In the genomic region with DNA sequence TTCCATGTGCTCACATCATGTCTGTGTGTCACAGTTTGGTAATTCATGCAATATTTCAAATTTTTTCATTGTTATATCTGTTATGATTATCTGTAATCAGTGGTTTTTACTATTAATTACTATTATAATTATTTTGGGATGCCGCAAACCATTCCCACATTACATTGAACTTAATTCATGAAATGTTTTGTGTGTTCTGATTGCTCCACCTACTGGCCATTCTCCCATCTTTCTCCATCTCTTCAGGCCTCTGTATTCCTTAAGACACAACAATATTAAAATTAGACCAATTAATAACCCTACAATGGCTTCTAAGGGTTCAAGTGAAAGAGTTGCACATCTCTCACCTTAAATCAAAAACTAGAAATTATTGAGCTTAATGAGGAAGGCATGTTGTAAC, we compare ENCODE assay signal across 10 cellular contexts.
DNase-seq lines count a peak whose midpoint lies in the region; TF ChIP-seq lines count a peak whose summit lies in the region.
"Had no signal": no experiment of that assay in that cellular context is flagged by ENCODE, and none has a peak within 500 bp of the region (broad histone marks: within the 10 kb centered on the region; RNA-seq: fewer than 3 reads in every experiment).

No MANE protein-coding gene starts in this region.

- H3K27ac Mint-ChIP-seq in activated CD4-positive, alpha-beta T cell treated with anti-CD3 and anti-CD28 coated beads, Interleukin-2, amount 10 ng/mL, durations not matched to agents 7 days and 5 days = no peak overlapping the region
- H3K27ac Mint-ChIP-seq: natural killer cell treated with Interleukin-12 subunit alpha and Interleukin-12 subunit beta and Interleukin-15 and Interleukin-18, amount 100 ng/mL, for 72 hours had no signal

- no peaks in the 10 kb centered on the region for H3K9me3 ChIP-seq in adipocyte (ENCODE audit: control insufficient read depth, low read length)

- no peak overlapping the region for H3K9ac ChIP-seq in adipocyte (ENCODE audit: low read length)

- no peak overlapping the region for H3K4me3 ChIP-seq in adipocyte (ENCODE audit: low read length)

- H3K36me3 ChIP-seq in adipocyte (ENCODE audit: control insufficient read depth, insufficient read depth, low read length, severe bottlenecking) = no peaks in the 10 kb centered on the region

- H3K27ac ChIP-seq in C4-2B = no peak overlapping the region

- peak; percentile 77 for TF ChIP-seq CTCF in C4-2B (conservative IDR thresholded peaks at IDR 0.05)

- POLR2A ChIA-PET in activated CD4-positive, alpha-beta T cell treated with anti-CD3 and anti-CD28 coated beads, Interleukin-2, amount 10 ng/mL, durations not matched to agents 7 days and 5 days (lab: Charles Lee) = no interaction called here

- peak; percentile 8 for DNase-seq in HS-5 (ENCODE audit: low read depth)
- peak; percentile 17 for DNase-seq in adipocyte (ENCODE audit: low read depth)
- DNase-seq in kidney tubule cell (ENCODE audit: low spot score) = peak; percentile 33
- no peak for DNase-seq in T-helper 1 cell
- no peak for DNase-seq in activated CD4-positive, alpha-beta T cell treated with anti-CD3 and anti-CD28 coated beads, Interleukin-2, amount 10 ng/mL, durations not matched to agents 7 days and 5 days
- DNase-seq in AG20443 (ENCODE audit: low spot score) = no peak
- DNase-seq in amniotic stem cell (lab: John Stamatoyannopoulos, UW) = no peak
- DNase-seq: stimulated activated naive CD8-positive, alpha-beta T cell treated with anti-CD3 and anti-CD28 coated beads, Interleukin-15, Interleukin-2, amounts not matched to agents 100 U/mL and 50 U/mL, for 24 hours had no signal

- H3K4me1 Mint-ChIP-seq in activated CD4-positive, alpha-beta T cell treated with anti-CD3 and anti-CD28 coated beads, Interleukin-2, amount 10 ng/mL, durations not matched to agents 7 days and 5 days = no peaks in the 10 kb centered on the region

- H3K27me3 Mint-ChIP-seq in activated CD4-positive, alpha-beta T cell treated with anti-CD3 and anti-CD28 coated beads, Interleukin-2, amount 10 ng/mL, durations not matched to agents 7 days and 5 days = no peaks in the 10 kb centered on the region
- H3K27me3 Mint-ChIP-seq: natural killer cell treated with Interleukin-12 subunit alpha and Interleukin-12 subunit beta and Interleukin-15 and Interleukin-18, amount 100 ng/mL, for 72 hours had no signal

- H3K36me3 Mint-ChIP-seq in activated CD4-positive, alpha-beta T cell treated with anti-CD3 and anti-CD28 coated beads, Interleukin-2, amount 10 ng/mL, durations not matched to agents 7 days and 5 days (ENCODE audit: low read depth) = no peaks in the 10 kb centered on the region

- no peak overlapping the region for H3K4me3 Mint-ChIP-seq in activated CD4-positive, alpha-beta T cell treated with anti-CD3 and anti-CD28 coated beads, Interleukin-2, amount 10 ng/mL, durations not matched to agents 7 days and 5 days
- H3K4me3 Mint-ChIP-seq: natural killer cell treated with Interleukin-12 subunit alpha and Interleukin-12 subunit beta and Interleukin-15 and Interleukin-18, amount 100 ng/mL, for 72 hours had no signal

- H3K4me1 ChIP-seq in adipocyte (ENCODE audit: control insufficient read depth, insufficient read depth, low read length) = no peaks in the 10 kb centered on the region

- CTCF ChIA-PET in activated CD4-positive, alpha-beta T cell treated with anti-CD3 and anti-CD28 coated beads, Interleukin-2, amount 10 ng/mL, durations not matched to agents 7 days and 5 days (lab: Charles Lee) = no interaction called here

- no peaks in the 10 kb centered on the region for H3K27me3 ChIP-seq in adipocyte (replicated peaks; ENCODE audit: control insufficient read depth, insufficient read depth, low read length)

- no peaks in the 10 kb centered on the region for H3K9me3 Mint-ChIP-seq in activated CD4-positive, alpha-beta T cell treated with anti-CD3 and anti-CD28 coated beads, Interleukin-2, amount 10 ng/mL, durations not matched to agents 7 days and 5 days

Comparison
In these comparisons a context has a peak if more than half of its experiments do, and no peak if none do; other contexts are left out.
1. DNase-seq: peak in HS-5 (single experiment), adipocyte (single experiment) and kidney tubule cell (single experiment); none in T-helper 1 cell (0 of 5), activated CD4-positive, alpha-beta T cell treated with anti-CD3 and anti-CD28 coated beads, Interleukin-2, amount 10 ng/mL, durations not matched to agents 7 days and 5 days (single experiment), AG20443 (single experiment) and amniotic stem cell (single experiment).